8 cellular contexts compared by ENCODE assay signal in the genomic region with DNA sequence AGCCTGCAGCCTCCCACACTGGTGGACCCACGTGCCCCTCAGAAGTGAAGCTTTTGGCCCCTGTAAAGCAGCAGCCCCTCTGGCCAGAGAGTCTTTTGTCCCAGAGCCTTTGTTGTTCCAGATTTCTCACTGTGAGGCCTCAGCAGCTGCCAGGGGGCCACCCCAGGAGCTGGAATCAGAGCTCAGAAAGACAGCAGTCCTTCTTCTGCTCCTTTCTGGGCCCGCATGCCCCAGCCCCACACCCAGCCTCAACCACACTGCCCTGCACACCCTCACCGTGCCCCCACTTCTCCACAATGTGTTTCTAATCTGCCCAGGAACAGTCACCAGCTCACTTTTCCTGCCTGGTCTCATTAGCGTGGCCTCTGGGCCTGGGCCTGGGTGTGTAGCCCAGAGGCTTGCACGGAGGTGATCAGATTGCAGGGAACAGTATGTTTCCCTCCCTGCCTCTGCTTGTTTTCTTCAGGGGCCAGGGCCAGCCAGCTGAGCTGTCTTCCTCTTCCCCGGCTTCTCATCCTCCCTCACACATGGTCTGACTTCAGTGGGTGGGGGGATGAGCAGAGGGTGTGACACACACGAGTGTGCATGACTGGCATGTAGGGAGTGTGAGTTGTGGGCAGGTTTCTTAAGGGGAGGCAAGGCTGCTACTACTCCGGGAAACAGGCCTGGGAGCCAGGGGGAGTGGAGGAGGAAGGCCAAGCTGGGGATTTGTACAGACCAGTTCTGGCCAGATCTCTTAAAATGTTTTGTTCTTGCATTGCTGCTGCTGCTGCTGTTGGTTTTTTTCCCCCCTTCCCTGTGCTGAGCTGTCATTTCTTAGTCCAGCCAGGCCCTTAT.
A peak's percentile ranks its signal among the peaks of the same experiment; 100 is the strongest.
DNase-seq lines count a peak whose midpoint lies in the region; ATAC-seq, FAIRE-seq and TF ChIP-seq lines count a peak whose summit lies in the region.

No MANE protein-coding gene starts in this region.

- no peaks in the 10 kb centered on the region for H3K36me3 Mint-ChIP-seq in osteocyte (ENCODE audit: unreplicated experiment)

- H3K4me3 Mint-ChIP-seq in osteocyte (ENCODE audit: unreplicated experiment), result no peak overlapping the region

- H3K9me3 Mint-ChIP-seq in osteocyte (ENCODE audit: unreplicated experiment), result no peaks in the 10 kb centered on the region

- DNase-seq in H4 (ENCODE audit: low spot score) (peak; percentile 12), SKM-1 treated with dmso at 0.1 percent for 144 hours (lab: John Stamatoyannopoulos, UW; ENCODE audit: unreplicated experiment) (peak; percentile 70), fibroblast of villous mesenchyme (ENCODE audit: low read depth) (peak; percentile 86), osteocyte (ENCODE audit: extremely low spot score, unreplicated experiment) (peak; percentile 91), T-helper 9 cell (no peak), GM19239 (ENCODE audit: insufficient read length, low spot score) (no peak)

- no peak for TF ChIP-seq CTCF in fibroblast of villous mesenchyme (IDR thresholded peaks at IDR 0.05; ENCODE audit: insufficient read depth, low read depth, low read length)
- no peak for TF ChIP-seq CTCF in osteocyte (IDR thresholded peaks at IDR 0.05)

- no peak for FAIRE-seq in GM19239 (lab: Jason Lieb, UNC)

- no peak for ATAC-seq in GM18867 (IDR thresholded peaks at IDR 0.05; ENCODE audit: unreplicated experiment)
- ATAC-seq in GM21381 (IDR thresholded peaks at IDR 0.05; ENCODE audit: unreplicated experiment), result no peak

- no peaks in the 10 kb centered on the region for H3K27me3 Mint-ChIP-seq in osteocyte (ENCODE audit: unreplicated experiment)

- peak overlapping the region; percentile 93 for H3K27ac Mint-ChIP-seq in osteocyte (ENCODE audit: unreplicated experiment)

- peaks cover 38% of the 10 kb centered on the region for H3K4me1 Mint-ChIP-seq in osteocyte (ENCODE audit: unreplicated experiment)

- no peak overlapping the region for H3K4me3 ChIP-seq in fibroblast of villous mesenchyme (ENCODE audit: low read depth, low read length)

Comparison
In these comparisons a context has a peak if more than half of its experiments do, and no peak if none do; other contexts are left out.
1. DNase-seq: peak in H4 (single experiment), SKM-1 treated with dmso at 0.1 percent for 144 hours (single experiment), fibroblast of villous mesenchyme (single experiment) and osteocyte (single experiment); none in T-helper 9 cell (single experiment) and GM19239 (single experiment).